ENCODE assay signal across 8 cellular contexts in the genomic region with DNA sequence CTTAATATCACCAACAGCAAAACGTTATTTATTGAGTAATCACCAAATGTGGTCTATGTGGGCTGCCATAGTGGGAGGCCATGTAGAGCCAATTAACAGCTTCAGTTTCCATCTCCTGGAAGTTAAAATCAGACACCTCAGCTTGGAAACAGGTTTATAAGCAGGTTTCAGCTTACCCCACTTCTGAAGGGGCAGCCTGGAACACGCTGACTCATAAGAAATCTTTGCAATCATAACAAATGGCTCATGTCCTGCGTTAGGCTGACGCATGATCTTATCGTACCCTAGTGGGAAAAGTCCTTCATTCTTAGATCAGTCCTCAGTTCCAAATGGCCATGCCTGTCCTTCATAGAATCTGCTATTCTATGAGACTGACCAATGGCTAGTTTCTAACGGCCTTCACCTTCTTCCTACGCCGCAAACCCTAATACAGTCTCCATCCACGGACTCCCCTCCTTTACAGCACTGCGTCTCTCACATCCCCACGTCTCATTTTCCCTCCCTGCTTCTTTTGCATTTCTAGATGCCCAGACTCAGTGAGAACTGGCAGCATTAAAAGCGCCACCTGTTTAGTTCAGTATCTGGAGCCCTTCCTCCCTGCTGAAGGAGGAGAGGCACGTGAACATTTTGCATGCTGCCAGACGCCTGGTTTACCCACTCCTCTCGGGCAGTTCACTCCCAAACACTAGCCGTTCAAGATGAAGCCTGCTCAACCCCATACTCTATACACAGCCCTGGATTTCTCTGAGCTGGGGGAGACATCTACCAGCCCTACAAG. TPM values are rescaled to one million over a fixed set of nuclear protein-coding genes. Genes with fewer than 3 reads are reported as not detected.
DNase-seq lines count a peak whose midpoint lies in the region; ATAC-seq, FAIRE-seq and TF ChIP-seq lines count a peak whose summit lies in the region.

No MANE protein-coding gene starts in this region.

- no peak overlapping the region for H3K23ac ChIP-seq in H1 (ENCODE audit: insufficient read length)

- H3K9me2 ChIP-seq in GM23248 (ENCODE audit: insufficient read depth): no peaks in the 10 kb centered on the region

- peak overlapping the region; percentile 54 for H3K4me3 ChIP-seq in GM23248
- H3K4me3 ChIP-seq in H1 (ENCODE audit: extremely low read depth in 1 of 4, insufficient read depth in 2 of 4, low read depth in 3 of 4, low read length in 4 of 4): no peak overlapping the region

- peak overlapping the region; percentile 8; the same call in 1 of the 2 replicates for H2BK20ac ChIP-seq in H1 (ENCODE audit: low read length)

- H3K56ac ChIP-seq in H1 (replicated peaks; ENCODE audit: insufficient read length, low read depth, low read length): no peak overlapping the region

- H3K9me3 ChIP-seq in GM23248 (ENCODE audit: low read depth): no peaks in the 10 kb centered on the region
- no peaks in the 10 kb centered on the region for H3K9me3 ChIP-seq in H1 (ENCODE audit: insufficient read depth in 2 of 2, low read depth in 1 of 2, low read length in 1 of 2)

- no peak overlapping the region for H3K18ac ChIP-seq in H1 (ENCODE audit: extremely low read depth, low read length)

- TF ChIP-seq POLR2A in H1 (IDR thresholded peaks at IDR 0.05; ENCODE audit: control extremely low read depth in 1 of 2, low read depth in 2 of 2, low read length in 2 of 2): no peak

- POLR2A ChIA-PET in H1 (lab: Charles Lee; ENCODE audit: partially characterized antibody): no interaction called here

- H3K79me1 ChIP-seq in H1 (ENCODE audit: low read depth, low read length): no peaks in the 10 kb centered on the region

- H3K4me3 Mint-ChIP-seq in T-helper 2 cell treated with Interferon-gamma antibody and Interleukin-4, amounts not matched to agents 5 μg/mL and 100 μg/mL, for 36 hours: no peak overlapping the region

- H2BK15ac ChIP-seq in H1 (ENCODE audit: low read length): no peak overlapping the region

- H3K14ac ChIP-seq in H1 (ENCODE audit: insufficient read length): no peak overlapping the region

- no peak overlapping the region for H4K5ac ChIP-seq in H1 (ENCODE audit: insufficient read length, low read depth, low read length)

- CTCF ChIA-PET in H1 (lab: Charles Lee; ENCODE audit: partially characterized antibody): interaction anchor here (0.7 kb wide), 2 partner anchors 9 to 21 kb away, joined by 3 to 8 read pairs; no protein-coding TSS in a partner anchor

- H3K4me2 ChIP-seq in GM23248 (ENCODE audit: unreplicated experiment) (peak overlapping the region; percentile 76), H1 (ENCODE audit: insufficient read depth in 1 of 2, low read depth in 2 of 2, low read length in 2 of 2) (no peak overlapping the region)

- H3K27me3 ChIP-seq in GM23248 (replicated peaks; ENCODE audit: insufficient read depth) (no peaks in the 10 kb centered on the region), H1 (replicated peaks in 1 of 4; ENCODE audit: control insufficient read depth in 3 of 4, extremely low read depth in 1 of 4, insufficient read depth in 3 of 4, low read length in 3 of 4) (no peaks in the 10 kb centered on the region)

- H2BK12ac ChIP-seq in H1 (ENCODE audit: low read depth, low read length): no peak overlapping the region

- no peak for ATAC-seq in HG02623 (IDR thresholded peaks at IDR 0.05; ENCODE audit: unreplicated experiment)
- ATAC-seq in GM18858 (IDR thresholded peaks at IDR 0.05; ENCODE audit: unreplicated experiment): no peak

- TF ChIP-seq CTCF in H1 (IDR thresholded peaks at IDR 0.05; ENCODE audit: control extremely low read depth in 1 of 3, insufficient read depth in 1 of 3, low read depth in 1 of 3, low read length in 3 of 3) (no peak), D721Med (IDR thresholded peaks at IDR 0.05; ENCODE audit: insufficient read depth, missing control alignments) (no peak)

- TF ChIP-seq RAD21 in H1 (IDR thresholded peaks at IDR 0.05 in 1 of 2, conservative IDR thresholded peaks at IDR 0.05 in 1 of 2; ENCODE audit: low read depth in 2 of 2, low read length in 2 of 2): no peak

- no peak overlapping the region for H3K4ac ChIP-seq in H1 (replicated peaks; ENCODE audit: insufficient read length, low read depth, low read length)

- no peaks in the 10 kb centered on the region for H3K36me3 ChIP-seq in GM23248 (ENCODE audit: low read depth)
- no peaks in the 10 kb centered on the region for H3K36me3 ChIP-seq in H1 (ENCODE audit: control insufficient read depth in 2 of 4, insufficient read depth in 4 of 4, low read length in 3 of 4)

- H2AFZ ChIP-seq in GM23248 (peak overlapping the region; percentile 52), H1 (ENCODE audit: low read length) (peak overlapping the region; percentile 82)

- H2BK120ac ChIP-seq in H1 (replicated peaks; ENCODE audit: low read depth, low read length): no peak overlapping the region

- H3K4me1 ChIP-seq in GM23248 (ENCODE audit: insufficient read depth) (peaks cover 45% of the 10 kb centered on the region), H1 (replicated peaks in 1 of 4; ENCODE audit: control insufficient read depth in 3 of 4, insufficient read depth in 4 of 4, low read length in 3 of 4) (peaks cover 2 to 9% (median 4%) of the 10 kb centered on the region in 4 experiments; a peak in 5 of 7 replicates)

- H3K9ac ChIP-seq in GM23248: peak overlapping the region; percentile 68
- H3K9ac ChIP-seq in H1 (replicated peaks in 1 of 4; ENCODE audit: extremely low read depth in 1 of 4, low read depth in 3 of 4, low read length in 3 of 4): no peak overlapping the region

- peaks cover 5% of the 10 kb centered on the region for H3K27me3 Mint-ChIP-seq in T-helper 2 cell treated with Interferon-gamma antibody and Interleukin-4, amounts not matched to agents 5 μg/mL and 100 μg/mL, for 36 hours (ENCODE audit: low read depth)

- no peak overlapping the region for H2BK5ac ChIP-seq in H1 (ENCODE audit: low read depth, low read length)

- FAIRE-seq in H1 (lab: Jason Lieb, UNC) (no peak), D721Med (lab: Jason Lieb, UNC) (no peak)

- H4K91ac ChIP-seq in H1 (replicated peaks; ENCODE audit: insufficient read length, low read length): no peak overlapping the region

- H4K8ac ChIP-seq in H1 (ENCODE audit: extremely low read depth, insufficient read depth, low read length): no peak overlapping the region

- H4K20me1 ChIP-seq in GM23248 (ENCODE audit: insufficient read depth) (no peaks in the 10 kb centered on the region), H1 (replicated peaks in 1 of 2; ENCODE audit: control insufficient read depth in 1 of 2, insufficient read depth in 2 of 2, low read length in 2 of 2) (no peaks in the 10 kb centered on the region)

- peaks cover 4% of the 10 kb centered on the region for H3K4me1 Mint-ChIP-seq in T-helper 2 cell treated with Interferon-gamma antibody and Interleukin-4, amounts not matched to agents 5 μg/mL and 100 μg/mL, for 36 hours (ENCODE audit: low read depth)

- 57 to 61% methylated on average over 16 of the region's 16 CpGs for whole genome bisulfite sequencing in GM23248 (ENCODE audit: low coverage in 1 of 2, low lambda C conversion rate in 2 of 2, missing lambda C conversion rate in 2 of 2), 2 experiments
- WGBS in H1 (ENCODE audit: extremely low coverage in 1 of 2, insufficient coverage in 1 of 2, insufficient read length in 1 of 2, insufficient replicate concordance in 2 of 2, low coverage in 1 of 2, low lambda C conversion rate in 2 of 2, missing lambda C conversion rate in 1 of 2), 2 experiments: 91% methylated on average over 16 of the region's 16 CpGs; no CpG with 5 or more reads in 1 of the 2 experiments

- in situ Hi-C loops in GM23248 (cut with MboI): no loop called here

- H3K27ac Mint-ChIP-seq in T-helper 2 cell treated with Interferon-gamma antibody and Interleukin-4, amounts not matched to agents 5 μg/mL and 100 μg/mL, for 36 hours: no peak overlapping the region

- H3K9me3 Mint-ChIP-seq in T-helper 2 cell treated with Interferon-gamma antibody and Interleukin-4, amounts not matched to agents 5 μg/mL and 100 μg/mL, for 36 hours: no peaks in the 10 kb centered on the region

- H3K36me3 Mint-ChIP-seq in T-helper 2 cell treated with Interferon-gamma antibody and Interleukin-4, amounts not matched to agents 5 μg/mL and 100 μg/mL, for 36 hours (ENCODE audit: low read depth): no peaks in the 10 kb centered on the region

- H3K79me2 ChIP-seq in GM23248 (ENCODE audit: insufficient read depth) (no peaks in the 10 kb centered on the region), H1 (ENCODE audit: control insufficient read depth in 1 of 2, insufficient read depth in 2 of 2, low read length in 2 of 2) (no peaks in the 10 kb centered on the region)

- H3F3A ChIP-seq in GM23248 (ENCODE audit: insufficient read depth): peaks cover 36% of the 10 kb centered on the region

- H2AK5ac ChIP-seq in H1 (ENCODE audit: low read depth, low read length): no peak overlapping the region

- DNase-seq in GM23248: peak; percentile 94
- DNase-seq in NCI-H526 treated with DMSO at 0.1 percent for 48 hours (lab: John Stamatoyannopoulos, UW): peak; percentile 6
- no peak for DNase-seq in H1 (ENCODE audit: low read depth in 1 of 2, low spot score in 2 of 2)
- DNase-seq in pulmonary artery endothelial cell (ENCODE audit: low read depth, low spot score): peak; percentile 92
- no peak for DNase-seq in T-helper 2 cell treated with Interferon-gamma antibody and Interleukin-4, amounts not matched to agents 5 μg/mL and 100 μg/mL, for 36 hours (ENCODE audit: low spot score)
- DNase-seq in D721Med (ENCODE audit: insufficient read length, low spot score): no peak

- H3K27ac ChIP-seq in GM23248 (peak overlapping the region; percentile 95), H1 (ENCODE audit: low read depth, low read length) (no peak overlapping the region)

- TF ChIP-seq EP300 in H1 (IDR thresholded peaks at IDR 0.05; ENCODE audit: borderline replicate concordance in 1 of 2, low read depth in 2 of 2, low read length in 2 of 2): no peak

- H3K23me2 ChIP-seq in H1 (ENCODE audit: low read depth, low read length): no peaks in the 10 kb centered on the region; the same call in 1 of the 2 replicates

TF ChIP-seq in H1, 55 proteins besides CTCF, POLR2A, EP300 and RAD21 (continues in another document):
- TF ChIP-seq PHF8 (conservative IDR thresholded peaks at IDR 0.05; ENCODE audit: low read depth, low read length): no peak
- TF ChIP-seq, protein P1, sequence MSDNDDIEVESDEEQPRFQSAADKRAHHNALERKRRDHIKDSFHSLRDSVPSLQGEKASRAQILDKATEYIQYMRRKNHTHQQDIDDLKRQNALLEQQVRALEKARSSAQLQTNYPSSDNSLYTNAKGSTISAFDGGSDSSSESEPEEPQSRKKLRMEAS (IDR thresholded peaks at IDR 0.05): no peak

RNA-seq across cellular contexts. Expression of a gene that starts 24.2 kb away (rescaled TPM):
- total RNA-seq in GM23248 (2014; rRNA removed; shearing (Covaris generic)): 415 and 596 TPM in 2 replicates
- polyA plus RNA-seq in GM23248 (2016; fragmentation: Nextera tagmentation; extraction: Ambion mirVana) (365 and 366 TPM in 2 replicates), H1 (2011; rRNA removed) (78.9 and 152 TPM in 2 replicates)
- 335 and 340 TPM in 2 replicates for total RNA-seq in H1 (2021; fragmentation: NEBNext Ultra II Directional; extraction: Animal tissue kit (Norgen Biotek cat#: 25700))
- polyA plus RNA-seq in H1 (2011; cell fraction: cytosol; rRNA removed): 82.8 TPM
- 73.9 TPM for polyA plus RNA-seq in H1 (2011; cell fraction: nucleus; rRNA removed)
- 201 to 337 TPM (median 252 TPM) in 4 replicates for polyA plus RNA-seq in H1 (2012, experiment 1 of 2)
- 8.4 TPM for polyA plus RNA-seq in H1 (2012, experiment 2 of 2)
- 136 TPM for polyA plus RNA-seq in H1 (2013, experiment 1 of 2)
- polyA plus RNA-seq in H1 (2013, experiment 2 of 2): 141 TPM
- 257 and 434 TPM in 2 replicates for polyA minus RNA-seq in H1 (2011; rRNA and poly(A)+ RNA removed)
- 197 TPM for polyA minus RNA-seq in H1 (2011; cell fraction: cytosol; rRNA and poly(A)+ RNA removed)
- 146 TPM for polyA minus RNA-seq in H1 (2011; cell fraction: nucleus; rRNA and poly(A)+ RNA removed)
- total RNA-seq in pulmonary artery endothelial cell: 747 and 842 TPM in 2 replicates

Comparison
In these comparisons a context has a peak if more than half of its experiments do, and no peak if none do; other contexts are left out.
1. DNase-seq: peak in GM23248 (single experiment), NCI-H526 treated with DMSO at 0.1 percent for 48 hours (single experiment) and pulmonary artery endothelial cell (single experiment); none in H1 (0 of 2), T-helper 2 cell treated with Interferon-gamma antibody and Interleukin-4, amounts not matched to agents 5 μg/mL and 100 μg/mL, for 36 hours (single experiment) and D721Med (single experiment).